In genomic region chr9:90559075-90560073, GRCh38 we compare ENCODE assay signal across 21 cellular contexts.
"Had no signal": no experiment of that assay in that cellular context is flagged by ENCODE, and none has a peak within 500 bp of the region (broad histone marks: within the 10 kb centered on the region; RNA-seq: fewer than 3 reads in every experiment).

No MANE protein-coding gene starts in this region.

- H3K27me3 ChIP-seq: ascending aorta, suprapubic skin, transverse colon, uterus had no signal

- DNase-seq: activated CD4-positive, alpha-beta T cell treated with anti-CD3 and anti-CD28 coated beads, Interleukin-2, amount 50 U/mL, for 1 hour; activated CD4-positive, CD25-positive, alpha-beta regulatory T cell treated with anti-CD3 and anti-CD28 coated beads, Interleukin-2, amount 50 U/mL, for 72 hours; activated CD8-positive, alpha-beta memory T cell treated with anti-CD3 and anti-CD28 coated beads, Interleukin-2, amount 50 U/mL, for 4 hours; activated effector memory CD4-positive, alpha-beta T cell treated with Interleukin-2 at 50 U/mL for 16 hours; activated T-cell treated with anti-CD3 and anti-CD28 coated beads, Interleukin-2, amount 50 U/mL, for 48 hours; kidney; nephron progenitor cell; occipital lobe; stimulated activated CD4-positive, alpha-beta T cell treated with anti-CD3 and anti-CD28 coated beads, Interleukin-12 subunit alpha, Interleukin-12 subunit beta, amount 100 ng/mL, for 4 hours; stimulated activated CD4-positive, alpha-beta T cell treated with anti-CD3 and anti-CD28 coated beads, Interleukin-1b, Interleukin-23, amount 100 ng/mL, for 48 hours; stimulated activated naive CD8-positive, alpha-beta T cell treated with anti-CD3 and anti-CD28 coated beads, Interleukin-15, amount 100 ng/mL, for 72 hours; T-helper 2 cell; transverse colon; uterus had no signal

- H3K4me3 Mint-ChIP-seq: activated naive CD4-positive, alpha-beta T cell treated with anti-CD3 and anti-CD28 coated beads, Interleukin-2, amount 50 U/mL, for 24 hours; mesothelial cell of epicardium; nephron progenitor cell; stimulated activated naive CD8-positive, alpha-beta T cell treated with anti-CD3 and anti-CD28 coated beads, Interleukin-15, amount 100 ng/mL, for 72 hours had no signal

- H3K36me3 Mint-ChIP-seq: activated naive CD4-positive, alpha-beta T cell treated with anti-CD3 and anti-CD28 coated beads, Interleukin-2, amount 50 U/mL, for 24 hours; mesothelial cell of epicardium had no signal

- H3K36me3 ChIP-seq: ascending aorta, suprapubic skin, transverse colon, uterus had no signal

- H3K9me3 Mint-ChIP-seq: mesothelial cell of epicardium; nephron progenitor cell; stimulated activated naive CD8-positive, alpha-beta T cell treated with anti-CD3 and anti-CD28 coated beads, Interleukin-15, amount 100 ng/mL, for 72 hours had no signal

- H3K4me1 ChIP-seq: ascending aorta, suprapubic skin, transverse colon, uterus had no signal

- H3K4me1 Mint-ChIP-seq: activated naive CD4-positive, alpha-beta T cell treated with anti-CD3 and anti-CD28 coated beads, Interleukin-2, amount 50 U/mL, for 24 hours; mesothelial cell of epicardium; nephron progenitor cell; stimulated activated naive CD8-positive, alpha-beta T cell treated with anti-CD3 and anti-CD28 coated beads, Interleukin-15, amount 100 ng/mL, for 72 hours had no signal

- H3K27ac Mint-ChIP-seq: activated naive CD4-positive, alpha-beta T cell treated with anti-CD3 and anti-CD28 coated beads, Interleukin-2, amount 50 U/mL, for 24 hours; mesothelial cell of epicardium; nephron progenitor cell; stimulated activated naive CD8-positive, alpha-beta T cell treated with anti-CD3 and anti-CD28 coated beads, Interleukin-15, amount 100 ng/mL, for 72 hours had no signal

- H3K9me3 ChIP-seq: ascending aorta, suprapubic skin, transverse colon, uterus had no signal

- ATAC-seq: left lobe of liver; stimulated activated naive CD8-positive, alpha-beta T cell treated with anti-CD3 and anti-CD28 coated beads, Interleukin-15, amount 100 ng/mL, for 72 hours had no signal

- H3K27ac ChIP-seq: ascending aorta, coronary artery, suprapubic skin, transverse colon, uterus, VCaP had no signal

- H3K4me3 ChIP-seq: ascending aorta, coronary artery, suprapubic skin, transverse colon, uterus had no signal
